1 cellular context compared by ENCODE assay signal in the genomic region with DNA sequence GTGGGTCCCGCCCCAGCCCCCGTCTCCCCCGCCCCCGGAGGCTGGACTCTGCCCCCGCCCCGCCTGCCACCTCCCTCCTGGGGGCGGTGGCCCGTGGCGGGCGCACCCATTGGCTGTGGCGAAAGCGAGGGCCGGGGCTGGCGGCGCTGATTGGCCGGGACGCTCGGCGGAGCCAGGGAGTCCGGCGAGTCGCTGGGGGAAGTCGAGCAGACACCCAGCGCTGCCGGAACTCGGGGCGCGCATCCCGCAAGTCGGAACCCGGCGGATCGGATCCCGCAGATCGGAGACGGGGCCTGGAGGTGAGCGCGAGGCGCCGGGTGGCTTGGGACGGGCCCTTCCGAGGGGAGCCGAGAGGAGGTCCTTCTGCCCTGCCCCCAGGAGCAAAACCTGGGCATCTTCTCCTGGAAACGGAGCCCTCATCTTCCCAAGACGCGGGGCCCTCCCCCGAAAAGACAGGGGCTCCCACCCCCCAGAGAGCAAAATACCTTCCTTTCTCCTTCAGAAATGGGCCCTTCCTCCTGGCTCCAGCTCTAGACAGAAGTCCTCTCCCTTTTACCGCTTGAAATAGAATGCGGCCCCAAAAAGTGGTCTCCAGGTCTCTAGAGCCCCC.
TF ChIP-seq lines count a peak whose summit lies in the region.

A gene (plus strand): TSS at position 205 of the 610 bp plus-strand sequence. CDS start 61,123 bp downstream, outside the sequence.

TF ChIP-seq in HepG2, 621 proteins besides CTCF, POLR2A, EP300 and RAD21 (continued from another document and continues in another):
- TF ChIP-seq, protein P1, sequence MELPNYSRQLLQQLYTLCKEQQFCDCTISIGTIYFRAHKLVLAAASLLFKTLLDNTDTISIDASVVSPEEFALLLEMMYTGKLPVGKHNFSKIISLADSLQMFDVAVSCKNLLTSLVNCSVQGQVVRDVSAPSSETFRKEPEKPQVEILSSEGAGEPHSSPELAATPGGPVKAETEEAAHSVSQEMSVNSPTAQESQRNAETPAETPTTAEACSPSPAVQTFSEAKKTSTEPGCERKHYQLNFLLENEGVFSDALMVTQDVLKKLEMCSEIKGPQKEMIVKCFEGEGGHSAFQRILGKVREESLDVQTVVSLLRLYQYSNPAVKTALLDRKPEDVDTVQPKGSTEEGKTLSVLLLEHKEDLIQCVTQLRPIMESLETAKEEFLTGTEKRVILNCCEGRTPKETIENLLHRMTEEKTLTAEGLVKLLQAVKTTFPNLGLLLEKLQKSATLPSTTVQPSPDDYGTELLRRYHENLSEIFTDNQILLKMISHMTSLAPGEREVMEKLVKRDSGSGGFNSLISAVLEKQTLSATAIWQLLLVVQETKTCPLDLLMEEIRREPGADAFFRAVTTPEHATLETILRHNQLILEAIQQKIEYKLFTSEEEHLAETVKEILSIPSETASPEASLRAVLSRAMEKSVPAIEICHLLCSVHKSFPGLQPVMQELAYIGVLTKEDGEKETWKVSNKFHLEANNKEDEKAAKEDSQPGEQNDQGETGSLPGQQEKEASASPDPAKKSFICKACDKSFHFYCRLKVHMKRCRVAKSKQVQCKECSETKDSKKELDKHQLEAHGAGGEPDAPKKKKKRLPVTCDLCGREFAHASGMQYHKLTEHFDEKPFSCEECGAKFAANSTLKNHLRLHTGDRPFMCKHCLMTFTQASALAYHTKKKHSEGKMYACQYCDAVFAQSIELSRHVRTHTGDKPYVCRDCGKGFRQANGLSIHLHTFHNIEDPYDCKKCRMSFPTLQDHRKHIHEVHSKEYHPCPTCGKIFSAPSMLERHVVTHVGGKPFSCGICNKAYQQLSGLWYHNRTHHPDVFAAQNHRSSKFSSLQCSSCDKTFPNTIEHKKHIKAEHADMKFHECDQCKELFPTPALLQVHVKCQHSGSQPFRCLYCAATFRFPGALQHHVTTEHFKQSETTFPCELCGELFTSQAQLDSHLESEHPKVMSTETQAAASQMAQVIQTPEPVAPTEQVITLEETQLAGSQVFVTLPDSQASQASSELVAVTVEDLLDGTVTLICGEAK (IDR thresholded peaks at IDR 0.05) = no peak
- TF ChIP-seq, protein P1 (CRISPR knock-in tag; IDR thresholded peaks at IDR 0.05) = no peak
- peak; percentile 43; the same call in 1 of the 2 replicates for TF ChIP-seq HOXA3 (CRISPR knock-in tag; IDR thresholded peaks at IDR 0.05)
- TF ChIP-seq SP2 (CRISPR knock-in tag; IDR thresholded peaks at IDR 0.05) = peak; percentile 83
- no peak for TF ChIP-seq NR1H2 (CRISPR knock-in tag; IDR thresholded peaks at IDR 0.05; ENCODE audit: borderline replicate concordance, low read depth)
- TF ChIP-seq RBAK (CRISPR knock-in tag; IDR thresholded peaks at IDR 0.05) = no peak
- no peak for TF ChIP-seq ZNF7 (CRISPR knock-in tag; IDR thresholded peaks at IDR 0.05)
- peak; percentile 95 for TF ChIP-seq RBFOX2 (IDR thresholded peaks at IDR 0.05; ENCODE audit: low read depth, low read length)
- TF ChIP-seq SOX5 (CRISPR knock-in tag; IDR thresholded peaks at IDR 0.05; ENCODE audit: borderline replicate concordance) = no peak
- TF ChIP-seq FOXJ3 (CRISPR knock-in tag; IDR thresholded peaks at IDR 0.05; ENCODE audit: borderline replicate concordance) = no peak
- no peak for TF ChIP-seq HOXA9 (CRISPR knock-in tag; IDR thresholded peaks at IDR 0.05; ENCODE audit: borderline replicate concordance)
- TF ChIP-seq FOXA3 (CRISPR knock-in tag; IDR thresholded peaks at IDR 0.05) = no peak
- no peak for TF ChIP-seq NBN (conservative IDR thresholded peaks at IDR 0.05)
- TF ChIP-seq, protein P2, sequence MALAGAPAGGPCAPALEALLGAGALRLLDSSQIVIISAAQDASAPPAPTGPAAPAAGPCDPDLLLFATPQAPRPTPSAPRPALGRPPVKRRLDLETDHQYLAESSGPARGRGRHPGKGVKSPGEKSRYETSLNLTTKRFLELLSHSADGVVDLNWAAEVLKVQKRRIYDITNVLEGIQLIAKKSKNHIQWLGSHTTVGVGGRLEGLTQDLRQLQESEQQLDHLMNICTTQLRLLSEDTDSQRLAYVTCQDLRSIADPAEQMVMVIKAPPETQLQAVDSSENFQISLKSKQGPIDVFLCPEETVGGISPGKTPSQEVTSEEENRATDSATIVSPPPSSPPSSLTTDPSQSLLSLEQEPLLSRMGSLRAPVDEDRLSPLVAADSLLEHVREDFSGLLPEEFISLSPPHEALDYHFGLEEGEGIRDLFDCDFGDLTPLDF (CRISPR knock-in tag; IDR thresholded peaks at IDR 0.05) = no peak
- TF ChIP-seq TARDBP (CRISPR knock-in tag; IDR thresholded peaks at IDR 0.05) = no peak
- TF ChIP-seq, protein P3, sequence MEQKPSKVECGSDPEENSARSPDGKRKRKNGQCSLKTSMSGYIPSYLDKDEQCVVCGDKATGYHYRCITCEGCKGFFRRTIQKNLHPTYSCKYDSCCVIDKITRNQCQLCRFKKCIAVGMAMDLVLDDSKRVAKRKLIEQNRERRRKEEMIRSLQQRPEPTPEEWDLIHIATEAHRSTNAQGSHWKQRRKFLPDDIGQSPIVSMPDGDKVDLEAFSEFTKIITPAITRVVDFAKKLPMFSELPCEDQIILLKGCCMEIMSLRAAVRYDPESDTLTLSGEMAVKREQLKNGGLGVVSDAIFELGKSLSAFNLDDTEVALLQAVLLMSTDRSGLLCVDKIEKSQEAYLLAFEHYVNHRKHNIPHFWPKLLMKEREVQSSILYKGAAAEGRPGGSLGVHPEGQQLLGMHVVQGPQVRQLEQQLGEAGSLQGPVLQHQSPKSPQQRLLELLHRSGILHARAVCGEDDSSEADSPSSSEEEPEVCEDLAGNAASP (CRISPR knock-in tag; IDR thresholded peaks at IDR 0.05; ENCODE audit: borderline replicate concordance) = no peak
- TF ChIP-seq ZNF501 (CRISPR knock-in tag; IDR thresholded peaks at IDR 0.05) = no peak
- TF ChIP-seq, protein P4, sequence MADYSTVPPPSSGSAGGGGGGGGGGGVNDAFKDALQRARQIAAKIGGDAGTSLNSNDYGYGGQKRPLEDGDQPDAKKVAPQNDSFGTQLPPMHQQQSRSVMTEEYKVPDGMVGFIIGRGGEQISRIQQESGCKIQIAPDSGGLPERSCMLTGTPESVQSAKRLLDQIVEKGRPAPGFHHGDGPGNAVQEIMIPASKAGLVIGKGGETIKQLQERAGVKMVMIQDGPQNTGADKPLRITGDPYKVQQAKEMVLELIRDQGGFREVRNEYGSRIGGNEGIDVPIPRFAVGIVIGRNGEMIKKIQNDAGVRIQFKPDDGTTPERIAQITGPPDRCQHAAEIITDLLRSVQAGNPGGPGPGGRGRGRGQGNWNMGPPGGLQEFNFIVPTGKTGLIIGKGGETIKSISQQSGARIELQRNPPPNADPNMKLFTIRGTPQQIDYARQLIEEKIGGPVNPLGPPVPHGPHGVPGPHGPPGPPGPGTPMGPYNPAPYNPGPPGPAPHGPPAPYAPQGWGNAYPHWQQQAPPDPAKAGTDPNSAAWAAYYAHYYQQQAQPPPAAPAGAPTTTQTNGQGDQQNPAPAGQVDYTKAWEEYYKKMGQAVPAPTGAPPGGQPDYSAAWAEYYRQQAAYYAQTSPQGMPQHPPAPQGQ (CRISPR knock-in tag; IDR thresholded peaks at IDR 0.05; ENCODE audit: borderline replicate concordance) = no peak
- no peak for TF ChIP-seq NFIC (IDR thresholded peaks at IDR 0.05; ENCODE audit: low read length)
- no peak for TF ChIP-seq HMG20B (CRISPR knock-in tag; conservative IDR thresholded peaks at IDR 0.05)
- peak; percentile 73; the same call in 1 of the 2 replicates for TF ChIP-seq ZNF766 (CRISPR knock-in tag; IDR thresholded peaks at IDR 0.05; ENCODE audit: borderline replicate concordance)
- peak; percentile 91; the same call in 1 of the 2 replicates for TF ChIP-seq NFKB2 (CRISPR knock-in tag; IDR thresholded peaks at IDR 0.05; ENCODE audit: borderline replicate concordance)
- no peak for TF ChIP-seq ZNF672 (CRISPR knock-in tag; IDR thresholded peaks at IDR 0.05)
- TF ChIP-seq, protein P5, sequence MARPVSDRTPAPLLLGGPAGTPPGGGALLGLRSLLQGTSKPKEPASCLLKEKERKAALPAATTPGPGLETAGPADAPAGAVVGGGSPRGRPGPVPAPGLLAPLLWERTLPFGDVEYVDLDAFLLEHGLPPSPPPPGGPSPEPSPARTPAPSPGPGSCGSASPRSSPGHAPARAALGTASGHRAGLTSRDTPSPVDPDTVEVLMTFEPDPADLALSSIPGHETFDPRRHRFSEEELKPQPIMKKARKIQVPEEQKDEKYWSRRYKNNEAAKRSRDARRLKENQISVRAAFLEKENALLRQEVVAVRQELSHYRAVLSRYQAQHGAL (CRISPR knock-in tag; IDR thresholded peaks at IDR 0.05; ENCODE audit: not compliant biosample characterization) = no peak
- no peak for TF ChIP-seq ZSCAN22 (CRISPR knock-in tag; IDR thresholded peaks at IDR 0.05)
- no peak for TF ChIP-seq CBX1 (IDR thresholded peaks at IDR 0.05; ENCODE audit: low read depth)
- TF ChIP-seq, protein P6, sequence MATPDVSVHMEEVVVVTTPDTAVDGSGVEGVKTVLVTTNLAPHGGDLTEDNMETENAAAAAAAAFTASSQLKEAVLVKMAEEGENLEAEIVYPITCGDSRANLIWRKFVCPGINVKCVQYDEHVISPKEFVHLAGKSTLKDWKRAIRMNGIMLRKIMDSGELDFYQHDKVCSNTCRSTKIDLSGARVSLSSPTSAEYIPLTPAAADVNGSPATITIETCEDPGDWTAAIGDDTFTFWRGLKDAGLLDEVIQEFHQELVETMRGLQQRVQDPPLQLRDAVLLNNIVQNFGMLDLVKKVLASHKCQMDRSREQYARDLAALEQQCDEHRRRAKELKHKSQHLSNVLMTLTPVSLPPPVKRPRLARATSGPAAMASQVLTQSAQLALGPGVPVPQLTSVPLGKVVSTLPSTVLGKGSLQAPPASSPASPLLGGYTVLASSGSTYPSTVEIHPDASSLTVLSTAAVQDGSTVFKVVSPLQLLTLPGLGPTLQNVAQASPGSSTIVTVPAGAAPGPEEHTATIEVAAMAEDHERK (CRISPR knock-in tag; IDR thresholded peaks at IDR 0.05; ENCODE audit: low read depth) = no peak
- no peak for TF ChIP-seq GATA4 (IDR thresholded peaks at IDR 0.05; ENCODE audit: borderline replicate concordance, low read depth)
- no peak for TF ChIP-seq ZNF10 (CRISPR knock-in tag; IDR thresholded peaks at IDR 0.05; ENCODE audit: borderline replicate concordance, low read depth)
- TF ChIP-seq ZNF776 (CRISPR knock-in tag; IDR thresholded peaks at IDR 0.05) = no peak; the same call in 1 of the 2 replicates
- TF ChIP-seq CCAR2 (optimal IDR thresholded peaks at IDR 0.05; ENCODE audit: low read depth, low read length) = no peak
- TF ChIP-seq, protein P7, sequence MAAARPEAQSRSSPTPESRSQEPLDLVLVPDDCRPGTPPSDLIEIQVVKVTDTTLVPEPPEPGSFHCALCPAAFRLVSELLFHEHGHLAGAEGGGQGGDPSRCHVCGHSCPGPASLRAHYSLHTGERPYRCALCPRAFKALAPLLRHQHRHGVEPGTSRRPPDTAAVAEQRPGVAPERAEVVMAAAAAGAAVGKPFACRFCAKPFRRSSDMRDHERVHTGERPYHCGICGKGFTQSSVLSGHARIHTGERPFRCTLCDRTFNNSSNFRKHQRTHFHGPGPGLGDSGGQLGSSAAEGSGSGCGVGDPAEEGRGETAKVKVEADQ (CRISPR knock-in tag; IDR thresholded peaks at IDR 0.05; ENCODE audit: borderline replicate concordance) = no peak
- TF ChIP-seq, protein P8, sequence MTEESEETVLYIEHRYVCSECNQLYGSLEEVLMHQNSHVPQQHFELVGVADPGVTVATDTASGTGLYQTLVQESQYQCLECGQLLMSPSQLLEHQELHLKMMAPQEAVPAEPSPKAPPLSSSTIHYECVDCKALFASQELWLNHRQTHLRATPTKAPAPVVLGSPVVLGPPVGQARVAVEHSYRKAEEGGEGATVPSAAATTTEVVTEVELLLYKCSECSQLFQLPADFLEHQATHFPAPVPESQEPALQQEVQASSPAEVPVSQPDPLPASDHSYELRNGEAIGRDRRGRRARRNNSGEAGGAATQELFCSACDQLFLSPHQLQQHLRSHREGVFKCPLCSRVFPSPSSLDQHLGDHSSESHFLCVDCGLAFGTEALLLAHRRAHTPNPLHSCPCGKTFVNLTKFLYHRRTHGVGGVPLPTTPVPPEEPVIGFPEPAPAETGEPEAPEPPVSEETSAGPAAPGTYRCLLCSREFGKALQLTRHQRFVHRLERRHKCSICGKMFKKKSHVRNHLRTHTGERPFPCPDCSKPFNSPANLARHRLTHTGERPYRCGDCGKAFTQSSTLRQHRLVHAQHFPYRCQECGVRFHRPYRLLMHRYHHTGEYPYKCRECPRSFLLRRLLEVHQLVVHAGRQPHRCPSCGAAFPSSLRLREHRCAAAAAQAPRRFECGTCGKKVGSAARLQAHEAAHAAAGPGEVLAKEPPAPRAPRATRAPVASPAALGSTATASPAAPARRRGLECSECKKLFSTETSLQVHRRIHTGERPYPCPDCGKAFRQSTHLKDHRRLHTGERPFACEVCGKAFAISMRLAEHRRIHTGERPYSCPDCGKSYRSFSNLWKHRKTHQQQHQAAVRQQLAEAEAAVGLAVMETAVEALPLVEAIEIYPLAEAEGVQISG (CRISPR knock-in tag; IDR thresholded peaks at IDR 0.05) = peak; percentile 64
- no peak for TF ChIP-seq ZNF619 (CRISPR knock-in tag; IDR thresholded peaks at IDR 0.05)
- TF ChIP-seq NR2F2 (IDR thresholded peaks at IDR 0.05; ENCODE audit: borderline replicate concordance, low read depth) = no peak
- TF ChIP-seq ZNF367 (CRISPR knock-in tag; IDR thresholded peaks at IDR 0.05; ENCODE audit: borderline replicate concordance) = no peak
